In the genomic region with DNA sequence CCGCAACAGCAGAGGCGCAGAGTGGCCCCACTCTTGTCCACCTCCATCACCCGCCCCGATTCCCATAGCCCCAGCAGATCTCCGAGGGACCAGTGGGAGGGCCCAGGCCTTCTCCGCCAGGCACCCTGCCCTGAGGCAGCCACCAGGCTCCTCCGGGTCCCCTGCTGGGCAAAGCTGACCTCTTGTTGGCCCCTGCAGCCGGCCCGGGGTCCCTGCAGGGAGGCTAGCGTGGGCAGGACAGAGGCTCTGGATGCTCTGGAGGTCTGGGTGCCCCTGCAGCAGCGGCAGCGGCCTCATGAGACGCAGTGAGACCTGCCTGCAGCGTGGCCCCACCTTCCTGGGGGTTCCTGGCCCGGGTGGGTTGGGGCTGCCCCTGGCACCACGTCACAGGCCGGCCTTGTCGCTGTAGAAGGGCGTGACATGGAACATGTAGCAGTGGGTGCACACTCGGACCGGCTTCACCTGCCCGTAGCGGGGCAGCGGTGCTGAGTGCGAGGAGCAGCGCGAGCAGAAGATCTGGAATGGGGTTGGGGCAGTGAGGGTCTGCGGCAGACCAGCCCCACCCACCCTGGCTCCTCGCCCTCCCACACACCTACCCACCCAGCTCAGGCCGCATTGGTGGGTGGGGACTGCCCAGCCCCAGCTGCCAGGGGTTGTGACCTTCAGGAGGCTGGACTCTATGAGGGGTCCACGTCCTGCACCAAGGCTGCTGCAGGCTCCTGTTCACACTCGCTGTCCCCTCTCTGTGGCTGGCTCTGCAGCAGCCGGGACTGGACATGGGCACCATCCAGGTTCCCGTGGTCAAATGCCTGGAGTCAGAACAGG, we compare ENCODE assay signal across 2 cellular contexts.
TF ChIP-seq lines count a peak whose summit lies in the region.

No MANE protein-coding gene starts in this region.

TF ChIP-seq in HepG2, 621 proteins besides CTCF, POLR2A, EP300 and RAD21 (continues in another document):
- TF ChIP-seq, protein P1, sequence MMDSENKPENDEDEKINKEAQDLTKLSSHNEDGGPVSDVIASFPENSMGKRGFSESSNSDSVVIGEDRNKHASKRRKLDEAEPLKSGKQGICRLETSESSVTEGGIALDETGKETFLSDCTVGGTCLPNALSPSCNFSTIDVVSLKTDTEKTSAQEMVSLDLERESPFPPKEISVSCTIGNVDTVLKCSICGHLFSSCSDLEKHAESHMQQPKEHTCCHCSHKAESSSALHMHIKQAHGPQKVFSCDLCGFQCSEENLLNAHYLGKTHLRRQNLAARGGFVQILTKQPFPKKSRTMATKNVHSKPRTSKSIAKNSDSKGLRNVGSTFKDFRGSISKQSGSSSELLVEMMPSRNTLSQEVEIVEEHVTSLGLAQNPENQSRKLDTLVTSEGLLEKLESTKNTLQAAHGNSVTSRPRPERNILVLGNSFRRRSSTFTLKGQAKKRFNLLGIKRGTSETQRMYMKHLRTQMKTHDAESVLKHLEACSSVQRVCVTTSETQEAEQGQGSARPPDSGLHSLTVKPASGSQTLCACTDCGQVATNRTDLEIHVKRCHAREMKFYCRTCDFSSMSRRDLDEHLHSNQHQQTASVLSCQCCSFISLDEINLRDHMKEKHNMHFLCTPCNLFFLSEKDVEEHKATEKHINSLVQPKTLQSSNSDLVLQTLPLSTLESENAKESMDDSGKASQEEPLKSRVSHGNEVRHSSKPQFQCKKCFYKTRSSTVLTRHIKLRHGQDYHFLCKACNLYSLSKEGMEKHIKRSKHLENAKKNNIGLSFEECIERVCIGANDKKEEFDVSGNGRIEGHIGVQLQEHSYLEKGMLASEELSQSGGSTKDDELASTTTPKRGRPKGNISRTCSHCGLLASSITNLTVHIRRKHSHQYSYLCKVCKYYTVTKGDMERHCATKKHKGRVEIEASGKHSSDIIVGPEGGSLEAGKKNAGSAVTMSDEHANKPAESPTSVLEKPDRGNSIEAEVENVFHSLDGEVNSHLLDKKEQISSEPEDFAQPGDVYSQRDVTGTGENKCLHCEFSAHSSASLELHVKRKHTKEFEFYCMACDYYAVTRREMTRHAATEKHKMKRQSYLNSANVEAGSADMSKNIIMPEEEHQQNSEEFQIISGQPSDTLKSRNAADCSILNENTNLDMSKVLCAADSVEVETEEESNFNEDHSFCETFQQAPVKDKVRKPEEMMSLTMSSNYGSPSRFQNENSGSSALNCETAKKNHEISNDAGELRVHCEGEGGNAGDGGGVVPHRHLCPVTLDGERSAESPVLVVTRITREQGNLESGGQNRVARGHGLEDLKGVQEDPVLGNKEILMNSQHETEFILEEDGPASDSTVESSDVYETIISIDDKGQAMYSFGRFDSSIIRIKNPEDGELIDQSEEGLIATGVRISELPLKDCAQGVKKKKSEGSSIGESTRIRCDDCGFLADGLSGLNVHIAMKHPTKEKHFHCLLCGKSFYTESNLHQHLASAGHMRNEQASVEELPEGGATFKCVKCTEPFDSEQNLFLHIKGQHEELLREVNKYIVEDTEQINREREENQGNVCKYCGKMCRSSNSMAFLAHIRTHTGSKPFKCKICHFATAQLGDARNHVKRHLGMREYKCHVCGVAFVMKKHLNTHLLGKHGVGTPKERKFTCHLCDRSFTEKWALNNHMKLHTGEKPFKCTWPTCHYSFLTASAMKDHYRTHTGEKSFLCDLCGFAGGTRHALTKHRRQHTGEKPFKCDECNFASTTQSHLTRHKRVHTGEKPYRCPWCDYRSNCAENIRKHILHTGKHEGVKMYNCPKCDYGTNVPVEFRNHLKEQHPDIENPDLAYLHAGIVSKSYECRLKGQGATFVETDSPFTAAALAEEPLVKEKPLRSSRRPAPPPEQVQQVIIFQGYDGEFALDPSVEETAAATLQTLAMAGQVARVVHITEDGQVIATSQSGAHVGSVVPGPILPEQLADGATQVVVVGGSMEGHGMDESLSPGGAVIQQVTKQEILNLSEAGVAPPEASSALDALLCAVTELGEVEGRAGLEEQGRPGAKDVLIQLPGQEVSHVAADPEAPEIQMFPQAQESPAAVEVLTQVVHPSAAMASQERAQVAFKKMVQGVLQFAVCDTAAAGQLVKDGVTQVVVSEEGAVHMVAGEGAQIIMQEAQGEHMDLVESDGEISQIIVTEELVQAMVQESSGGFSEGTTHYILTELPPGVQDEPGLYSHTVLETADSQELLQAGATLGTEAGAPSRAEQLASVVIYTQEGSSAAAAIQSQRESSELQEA (CRISPR knock-in tag; IDR thresholded peaks at IDR 0.05; ENCODE audit: not compliant biosample characterization) = no peak
- no peak for TF ChIP-seq SRSF9 (IDR thresholded peaks at IDR 0.05; ENCODE audit: borderline replicate concordance, insufficient read depth, low read depth, low read length, poor library complexity, severe bottlenecking)
- no peak for TF ChIP-seq ZNF589 (CRISPR knock-in tag; conservative IDR thresholded peaks at IDR 0.05)
- no peak for TF ChIP-seq ZNF652 (CRISPR knock-in tag; IDR thresholded peaks at IDR 0.05; ENCODE audit: borderline replicate concordance, low read depth)
- TF ChIP-seq NCOA2 (CRISPR knock-in tag; IDR thresholded peaks at IDR 0.05) = no peak
- no peak for TF ChIP-seq BRCA1 (CRISPR knock-in tag; IDR thresholded peaks at IDR 0.05)
- TF ChIP-seq ZFP36L2 (CRISPR knock-in tag; IDR thresholded peaks at IDR 0.05) = no peak
- TF ChIP-seq YEATS2 (CRISPR knock-in tag; IDR thresholded peaks at IDR 0.05; ENCODE audit: borderline replicate concordance) = no peak
- TF ChIP-seq LCORL (IDR thresholded peaks at IDR 0.05) = no peak
- TF ChIP-seq LCORL (CRISPR knock-in tag; IDR thresholded peaks at IDR 0.05) = no peak
- TF ChIP-seq FOXA3 (CRISPR knock-in tag; IDR thresholded peaks at IDR 0.05) = no peak
- no peak for TF ChIP-seq ZNF225 (CRISPR knock-in tag; IDR thresholded peaks at IDR 0.05)
- no peak for TF ChIP-seq TCF12 (IDR thresholded peaks at IDR 0.05)
- no peak for TF ChIP-seq TCF12 (CRISPR knock-in tag; IDR thresholded peaks at IDR 0.05)
- no peak for TF ChIP-seq ZNF383 (CRISPR knock-in tag; IDR thresholded peaks at IDR 0.05; ENCODE audit: borderline replicate concordance)
- no peak for TF ChIP-seq ZNF710 (CRISPR knock-in tag; IDR thresholded peaks at IDR 0.05; ENCODE audit: borderline replicate concordance)
- TF ChIP-seq ZNF549 (CRISPR knock-in tag; IDR thresholded peaks at IDR 0.05) = no peak
- no peak for TF ChIP-seq NR1H2 (CRISPR knock-in tag; IDR thresholded peaks at IDR 0.05; ENCODE audit: borderline replicate concordance, low read depth)
- TF ChIP-seq ZNF672 (CRISPR knock-in tag; IDR thresholded peaks at IDR 0.05) = no peak

TF ChIP-seq in H1, 55 proteins besides CTCF, POLR2A, EP300 and RAD21:
- TF ChIP-seq CHD1 (IDR thresholded peaks at IDR 0.05; ENCODE audit: low read depth, low read length) (no peak), CTBP2 (IDR thresholded peaks at IDR 0.05; ENCODE audit: borderline replicate concordance, insufficient read depth, insufficient read length, low read length) (no peak)
